Comparison of ENCODE assay signal across 1 cellular context in the genomic region with DNA sequence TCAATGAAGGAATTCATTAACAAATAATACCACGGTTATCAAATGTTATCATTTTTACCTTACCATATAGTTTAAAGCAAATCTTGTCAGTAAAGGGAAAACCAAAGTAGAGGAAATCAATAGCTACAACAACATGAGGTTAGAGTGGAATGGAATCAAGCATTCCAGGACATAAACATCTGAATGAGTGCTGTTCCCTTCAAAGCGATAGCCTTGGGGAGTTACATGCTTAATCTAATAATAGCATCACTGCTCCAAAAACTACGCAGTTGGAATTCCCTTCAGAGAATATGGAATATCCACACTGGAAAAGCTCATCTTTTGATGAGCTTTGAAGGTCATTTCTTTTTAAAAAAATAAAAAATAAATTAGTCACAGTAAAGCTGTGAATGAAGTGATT.
TF ChIP-seq lines count a peak whose summit lies in the region.

No MANE protein-coding gene starts in this region.

TF ChIP-seq in IMR-90, 13 proteins besides CTCF, POLR2A, EP300 and RAD21 (continued from another document):
- no peak for TF ChIP-seq NFE2L2 (IDR thresholded peaks at IDR 0.05; ENCODE audit: low read depth, low read length)
- no peak for TF ChIP-seq RFX5 (IDR thresholded peaks at IDR 0.05; ENCODE audit: low read depth, low read length)
TF ChIP-seq in IMR-90: peak in this region for 0.
